ENCODE assay signal across 10 cellular contexts in the genomic region with DNA sequence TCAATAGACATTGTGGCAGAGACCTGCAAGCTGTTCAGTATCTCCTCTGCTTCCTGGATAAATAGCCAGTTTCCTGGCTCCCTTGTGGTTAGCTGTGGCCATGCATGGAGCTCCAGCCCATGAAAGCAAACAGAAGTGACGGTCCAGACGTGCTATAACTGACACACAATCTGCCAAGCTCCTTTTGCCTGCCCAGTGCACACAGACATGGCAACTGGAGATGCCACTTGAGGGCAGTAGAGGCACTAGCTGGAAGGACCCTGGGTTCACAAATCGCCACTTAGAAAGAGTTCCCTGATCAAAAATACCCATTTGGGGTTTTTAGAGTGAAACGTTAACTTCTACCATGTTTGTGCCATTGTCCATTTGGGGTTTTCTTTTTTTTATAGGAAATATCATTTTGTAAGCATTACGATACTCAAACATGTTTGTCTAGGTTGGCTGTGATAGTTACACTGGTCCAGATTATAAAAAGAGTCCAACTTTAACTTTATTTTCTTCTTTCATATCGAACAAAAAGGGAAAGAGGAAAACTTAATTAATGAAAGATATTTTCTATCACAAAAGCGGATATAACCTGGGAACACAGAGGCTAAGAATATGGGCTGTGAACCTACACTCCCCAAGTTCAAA. TPM values are rescaled to one million over a fixed set of nuclear protein-coding genes. Genes with fewer than 3 reads are reported as not detected.
DNase-seq lines count a peak whose midpoint lies in the region; ATAC-seq, FAIRE-seq and TF ChIP-seq lines count a peak whose summit lies in the region.
"Had no signal": no experiment of that assay in that cellular context is flagged by ENCODE, and none has a peak within 500 bp of the region (broad histone marks: within the 10 kb centered on the region; RNA-seq: fewer than 3 reads in every experiment).

No MANE protein-coding gene starts in this region.

- H3K4me3 ChIP-seq in heart right ventricle = no peak overlapping the region
- H3K4me3 ChIP-seq: lung, SJSA1 had no signal

- ATAC-seq in HG02981 (IDR thresholded peaks at IDR 0.05; ENCODE audit: unreplicated experiment) = peak; percentile 63
- ATAC-seq in heart right ventricle = peak in 3 of 8 donors; percentile 43 to 56 (median 45)
- ATAC-seq in GM21576 (IDR thresholded peaks at IDR 0.05; ENCODE audit: unreplicated experiment) = no peak
- ATAC-seq in GM18519 (IDR thresholded peaks at IDR 0.05; ENCODE audit: low FRiP score, unreplicated experiment) = no peak
- ATAC-seq in omental fat pad (ENCODE audit: low FRiP score) = no peak

- DNase-seq in Daoy (ENCODE audit: low read depth) (peak; percentile 6), heart right ventricle (peak in 1 of 2 donors; percentile 11), urothelium cell line (ENCODE audit: low spot score) (peak; percentile 32), omental fat pad (ENCODE audit: low spot score) (no peak)

- no peak overlapping the region; the same call in 1 of the 2 replicates for H3K27ac ChIP-seq in VCaP
- no peak overlapping the region for H3K27ac ChIP-seq in heart right ventricle
- H3K27ac ChIP-seq: SJSA1 had no signal

- no peaks in the 10 kb centered on the region for H3K9me3 ChIP-seq in heart right ventricle
- H3K9me3 ChIP-seq: SJSA1 had no signal

- H3K36me3 ChIP-seq in heart right ventricle = peaks cover 0 to 100% (median 57%) of the 10 kb centered on the region in 9 donors

- intact Hi-C loops in heart right ventricle (cut with DNase I) = no loop called here

- 61 to 72% methylated on average over 7 of the region's 7 CpGs for WGBS in heart right ventricle, 2 donors

- TF ChIP-seq CTCF in VCaP (conservative IDR thresholded peaks at IDR 0.05) (peak; percentile 90), heart right ventricle (IDR thresholded peaks at IDR 0.05) (peak in 8 of 9 donors; percentile 19 to 64 (median 52)), omental fat pad (IDR thresholded peaks at IDR 0.05) (no peak)

- H3K27me3 ChIP-seq in heart right ventricle = no peaks in the 10 kb centered on the region
- H3K27me3 ChIP-seq: SJSA1 had no signal

- FAIRE-seq in urothelium cell line (lab: Jason Lieb, UNC) = no peak

- no peaks in the 10 kb centered on the region for H3K4me1 ChIP-seq in heart right ventricle
- H3K4me1 ChIP-seq: SJSA1 had no signal

RNA-seq across cellular contexts. Expression of a gene that starts 31.3 kb away (rescaled TPM):
- total RNA-seq in Daoy (2014; rRNA removed; shearing (Covaris generic)) = 15.7 and 16.6 TPM in 2 replicates
- total RNA-seq in heart right ventricle = 1 to 10 TPM; 5.4 to 8.5 (median 6.9) TPM
- polyA plus RNA-seq in heart right ventricle = 10 to 100 TPM in 1 of 2 donors, 1 to 10 TPM in 1; 7.1 to 13.3 TPM
- total RNA-seq in omental fat pad = 1 to 10 TPM; 3.6 to 8.7 (median 7.3) TPM

RNA-seq across cellular contexts. Expression of a gene that starts 31.5 kb away (rescaled TPM):
- 338 and 346 TPM in 2 replicates for total RNA-seq in Daoy (2014; rRNA removed; shearing (Covaris generic))
- total RNA-seq in heart right ventricle (100 to 1,000 TPM; 565 to 909 (median 770) TPM), omental fat pad (100 to 1,000 TPM; 174 to 218 (median 205) TPM)
- polyA plus RNA-seq in heart right ventricle = 1,000 to 10,000 TPM in 1 of 2 donors, 100 to 1,000 TPM in 1; 561 to 1,131 TPM

RNA-seq across cellular contexts. Expression of a gene that starts 53.4 kb away (rescaled TPM):
- not detected in 2 replicates for total RNA-seq in Daoy (2014; rRNA removed; shearing (Covaris generic))
- total RNA-seq in heart right ventricle (not detected), omental fat pad (not detected)
- not detected for polyA plus RNA-seq in heart right ventricle
- total RNA-seq: SJSA1 had no signal

Comparison
In these comparisons a context has a peak if more than half of its experiments do, and no peak if none do; other contexts are left out.
1. CTCF ChIP-seq: peak in VCaP (single experiment) and heart right ventricle (8 of 9); none in omental fat pad (0 of 3).